25 cellular contexts compared by ENCODE assay signal in the genomic region with DNA sequence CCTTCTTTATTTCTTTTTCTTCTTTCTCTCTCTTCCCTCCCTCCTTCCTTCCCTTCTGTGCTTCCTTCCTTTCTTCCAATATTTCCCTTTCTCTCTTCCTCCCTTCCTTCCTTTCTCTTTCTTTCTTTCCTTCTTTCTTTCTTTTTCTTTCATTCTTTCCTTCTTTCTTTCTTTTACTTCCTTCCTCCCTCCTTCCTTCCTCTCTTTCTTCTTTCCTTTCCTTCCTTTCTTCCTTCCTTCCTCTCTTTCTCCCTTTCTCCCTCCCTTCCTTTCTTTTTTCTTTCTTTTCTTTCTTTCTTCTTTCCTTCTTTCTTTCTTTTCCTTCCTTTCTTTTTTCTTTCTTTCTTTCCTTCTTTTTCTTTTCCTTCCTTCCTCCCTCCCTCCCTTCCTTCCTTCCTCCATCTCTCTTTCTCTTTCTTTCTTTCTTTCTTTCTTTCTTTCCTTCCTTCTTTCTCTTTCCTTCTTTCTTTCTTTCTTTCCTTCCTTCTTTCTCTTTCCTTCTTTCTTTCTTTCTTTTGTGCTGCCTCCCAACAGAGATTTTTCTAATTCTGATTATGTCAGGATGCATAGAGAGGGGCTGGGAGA. TPM values are rescaled to one million over a fixed set of nuclear protein-coding genes. Genes with fewer than 3 reads are reported as not detected.
DNase-seq lines count a peak whose midpoint lies in the region; ATAC-seq and TF ChIP-seq lines count a peak whose summit lies in the region.
"Had no signal": no experiment of that assay in that cellular context is flagged by ENCODE, and none has a peak within 500 bp of the region (broad histone marks: within the 10 kb centered on the region; RNA-seq: fewer than 3 reads in every experiment).

No MANE protein-coding gene starts in this region.

- TF ChIP-seq CTCF in sigmoid colon (IDR thresholded peaks at IDR 0.05): no peak

- no peak overlapping the region for H3K27ac Mint-ChIP-seq in activated naive CD8-positive, alpha-beta T cell treated with anti-CD3 and anti-CD28 coated beads for 36 hours
- no peak overlapping the region for H3K27ac Mint-ChIP-seq in activated naive CD8-positive, alpha-beta T cell treated with anti-CD3 and anti-CD28 coated beads, Interleukin-2, amount 50 U/mL, for 24 hours
- peak overlapping the region; percentile 35 for H3K27ac Mint-ChIP-seq in activated T-helper 17 cell treated with anti-CD3 and anti-CD28 coated beads, Interleukin-2, amount 50 U/mL, for 72 hours
- H3K27ac Mint-ChIP-seq in memory B cell: peak overlapping the region; percentile 39
- H3K27ac Mint-ChIP-seq: CD4-positive, CD25-positive, alpha-beta regulatory T cell had no signal

- TF ChIP-seq POLR2A in sigmoid colon (IDR thresholded peaks at IDR 0.05): no peak

- no peak overlapping the region for H3K4me3 ChIP-seq in sigmoid colon
- H3K4me3 ChIP-seq: GM23248, HAP-1 had no signal

- DNase-seq in activated naive CD8-positive, alpha-beta T cell treated with anti-CD3 and anti-CD28 coated beads for 36 hours: no peak
- DNase-seq in activated naive CD8-positive, alpha-beta T cell treated with anti-CD3 and anti-CD28 coated beads, Interleukin-2, amount 50 U/mL, for 24 hours: no peak
- DNase-seq in memory B cell (ENCODE audit: low spot score in 2 of 2) (no peak), sigmoid colon (no peak), occipital lobe (lab: John Stamatoyannopoulos, UW) (no peak)
- DNase-seq: AML-193; Caco-2; CD4-positive, CD25-positive, alpha-beta regulatory T cell; DMS153; GF-D8; GM23248; IMR-90; Karpas-422; NCI-H1417 treated with DMSO at 0.1 percent for 48 hours; NCI-H1930; NCI-H226; NCI-H524 treated with DMSO at 0.1 percent for 48 hours; SHP77 had no signal

- no peaks in the 10 kb centered on the region for H3K4me1 ChIP-seq in sigmoid colon
- H3K4me1 ChIP-seq: HAP-1 had no signal

- H3K36me3 ChIP-seq in sigmoid colon: no peaks in the 10 kb centered on the region
- H3K36me3 ChIP-seq: HAP-1 had no signal

- ATAC-seq in activated naive CD8-positive, alpha-beta T cell treated with anti-CD3 and anti-CD28 coated beads, Interleukin-2, amount 50 U/mL, for 24 hours: no peak
- ATAC-seq in activated T-helper 17 cell treated with anti-CD3 and anti-CD28 coated beads, Interleukin-2, amount 50 U/mL, for 72 hours (replicated peaks): no peak
- no peak for ATAC-seq in memory B cell (ENCODE audit: low read depth)
- no peak for ATAC-seq in GM18861 (IDR thresholded peaks at IDR 0.05; ENCODE audit: unreplicated experiment)

- peaks cover 18% of the 10 kb centered on the region for H3K4me1 Mint-ChIP-seq in activated naive CD8-positive, alpha-beta T cell treated with anti-CD3 and anti-CD28 coated beads for 36 hours
- H3K4me1 Mint-ChIP-seq in activated naive CD8-positive, alpha-beta T cell treated with anti-CD3 and anti-CD28 coated beads, Interleukin-2, amount 50 U/mL, for 24 hours: peaks cover 18% of the 10 kb centered on the region
- H3K4me1 Mint-ChIP-seq in activated T-helper 17 cell treated with anti-CD3 and anti-CD28 coated beads, Interleukin-2, amount 50 U/mL, for 72 hours: peaks cover 13% of the 10 kb centered on the region
- peaks cover 16% of the 10 kb centered on the region for H3K4me1 Mint-ChIP-seq in memory B cell

- H3K27ac ChIP-seq in sigmoid colon: no peak overlapping the region
- H3K27ac ChIP-seq: GM23248, HL-60 had no signal

- H3K9me3 Mint-ChIP-seq in activated naive CD8-positive, alpha-beta T cell treated with anti-CD3 and anti-CD28 coated beads for 36 hours: no peaks in the 10 kb centered on the region
- H3K9me3 Mint-ChIP-seq in activated naive CD8-positive, alpha-beta T cell treated with anti-CD3 and anti-CD28 coated beads, Interleukin-2, amount 50 U/mL, for 24 hours: no peaks in the 10 kb centered on the region
- H3K9me3 Mint-ChIP-seq in activated T-helper 17 cell treated with anti-CD3 and anti-CD28 coated beads, Interleukin-2, amount 50 U/mL, for 72 hours: no peaks in the 10 kb centered on the region
- no peaks in the 10 kb centered on the region for H3K9me3 Mint-ChIP-seq in memory B cell
- H3K9me3 Mint-ChIP-seq: CD4-positive, CD25-positive, alpha-beta regulatory T cell had no signal

- H3K27me3 Mint-ChIP-seq in activated naive CD8-positive, alpha-beta T cell treated with anti-CD3 and anti-CD28 coated beads for 36 hours: peaks cover 10% of the 10 kb centered on the region
- no peaks in the 10 kb centered on the region for H3K27me3 Mint-ChIP-seq in activated naive CD8-positive, alpha-beta T cell treated with anti-CD3 and anti-CD28 coated beads, Interleukin-2, amount 50 U/mL, for 24 hours
- no peaks in the 10 kb centered on the region for H3K27me3 Mint-ChIP-seq in activated T-helper 17 cell treated with anti-CD3 and anti-CD28 coated beads, Interleukin-2, amount 50 U/mL, for 72 hours
- H3K27me3 Mint-ChIP-seq in memory B cell: peaks cover 2% of the 10 kb centered on the region

- no peaks in the 10 kb centered on the region for H3K27me3 ChIP-seq in sigmoid colon

- TF ChIP-seq EP300 in sigmoid colon (IDR thresholded peaks at IDR 0.05): no peak

- H3K9me3 ChIP-seq in sigmoid colon: no peaks in the 10 kb centered on the region
- H3K9me3 ChIP-seq: Caco-2, HAP-1 had no signal

- peak overlapping the region; percentile 6 for H3K4me3 Mint-ChIP-seq in activated naive CD8-positive, alpha-beta T cell treated with anti-CD3 and anti-CD28 coated beads for 36 hours
- H3K4me3 Mint-ChIP-seq in activated naive CD8-positive, alpha-beta T cell treated with anti-CD3 and anti-CD28 coated beads, Interleukin-2, amount 50 U/mL, for 24 hours: no peak overlapping the region
- H3K4me3 Mint-ChIP-seq in activated T-helper 17 cell treated with anti-CD3 and anti-CD28 coated beads, Interleukin-2, amount 50 U/mL, for 72 hours: no peak overlapping the region
- H3K4me3 Mint-ChIP-seq in memory B cell: no peak overlapping the region
- H3K4me3 Mint-ChIP-seq: CD4-positive, CD25-positive, alpha-beta regulatory T cell had no signal

- intact Hi-C loops in sigmoid colon (cut with DNase I): no loop called here

- no peaks in the 10 kb centered on the region for H3K36me3 Mint-ChIP-seq in activated naive CD8-positive, alpha-beta T cell treated with anti-CD3 and anti-CD28 coated beads for 36 hours
- no peaks in the 10 kb centered on the region for H3K36me3 Mint-ChIP-seq in activated naive CD8-positive, alpha-beta T cell treated with anti-CD3 and anti-CD28 coated beads, Interleukin-2, amount 50 U/mL, for 24 hours (ENCODE audit: low read depth)
- H3K36me3 Mint-ChIP-seq in activated T-helper 17 cell treated with anti-CD3 and anti-CD28 coated beads, Interleukin-2, amount 50 U/mL, for 72 hours (ENCODE audit: low read depth): no peaks in the 10 kb centered on the region
- H3K36me3 Mint-ChIP-seq in memory B cell: no peaks in the 10 kb centered on the region
- H3K36me3 Mint-ChIP-seq: CD4-positive, CD25-positive, alpha-beta regulatory T cell had no signal

RNA-seq across cellular contexts. Expression of gene APOBEC3A, which starts 1.0 kb away (rescaled TPM):
- total RNA-seq in activated naive CD8-positive, alpha-beta T cell treated with anti-CD3 and anti-CD28 coated beads for 36 hours: not detected
- not detected for total RNA-seq in activated T-helper 17 cell treated with anti-CD3 and anti-CD28 coated beads, Interleukin-2, amount 50 U/mL, for 72 hours
- under 1 TPM in 1 of 4 donors, not detected in 3; 0.36 TPM for total RNA-seq in sigmoid colon
- 10 to 100 TPM in 1 of 3 donors, 1 to 10 TPM in 1, under 1 TPM in 1; 0.60 to 67.3 (median 9.0) TPM for polyA plus RNA-seq in sigmoid colon
- total RNA-seq in occipital lobe: not detected
- total RNA-seq: Caco-2; CD4-positive, CD25-positive, alpha-beta regulatory T cell; GM23248; HT1080; IMR-90; MCF 10A; RPMI7951 had no signal
- polyA plus RNA-seq: GM23248, IMR-90 had no signal

RNA-seq across cellular contexts. Expression of gene APOBEC3B, which starts 23.7 kb away (rescaled TPM):
- total RNA-seq in activated naive CD8-positive, alpha-beta T cell treated with anti-CD3 and anti-CD28 coated beads for 36 hours: 1 to 10 TPM; 3.4 TPM
- total RNA-seq in activated T-helper 17 cell treated with anti-CD3 and anti-CD28 coated beads, Interleukin-2, amount 50 U/mL, for 72 hours: 10 to 100 TPM in 1 of 2 donors, 1 to 10 TPM in 1; 9.2 to 33.6 TPM
- total RNA-seq in sigmoid colon (1 to 10 TPM in 1 of 4 donors, under 1 TPM in 1, not detected in 2; 0.71 to 3.1 TPM), occipital lobe (not detected)
- 10 to 100 TPM; 13.5 to 81.6 (median 17.4) TPM for polyA plus RNA-seq in sigmoid colon

RNA-seq across cellular contexts. Expression of gene APOBEC3C, which starts 55.6 kb away (rescaled TPM):
- 10 to 100 TPM; 61.6 to 63.1 TPM for total RNA-seq in activated naive CD8-positive, alpha-beta T cell treated with anti-CD3 and anti-CD28 coated beads for 36 hours
- 100 to 1,000 TPM; 115 to 128 TPM for total RNA-seq in activated T-helper 17 cell treated with anti-CD3 and anti-CD28 coated beads, Interleukin-2, amount 50 U/mL, for 72 hours
- total RNA-seq in sigmoid colon (10 to 100 TPM; 11.0 to 20.5 (median 15.3) TPM), occipital lobe (0.31 TPM)
- polyA plus RNA-seq in sigmoid colon: 10 to 100 TPM in 2 of 3 donors, 1 to 10 TPM in 1; 5.3 to 33.6 (median 12.0) TPM

Comparison
In these comparisons a context has a peak if more than half of its experiments do, and no peak if none do; other contexts are left out.
1. H3K27ac Mint-ChIP-seq: peak in activated T-helper 17 cell treated with anti-CD3 and anti-CD28 coated beads, Interleukin-2, amount 50 U/mL, for 72 hours (single experiment) and memory B cell (single experiment); none in activated naive CD8-positive, alpha-beta T cell treated with anti-CD3 and anti-CD28 coated beads for 36 hours (single experiment) and activated naive CD8-positive, alpha-beta T cell treated with anti-CD3 and anti-CD28 coated beads, Interleukin-2, amount 50 U/mL, for 24 hours (single experiment).